16 cellular contexts compared by ENCODE assay signal in the genomic region with DNA sequence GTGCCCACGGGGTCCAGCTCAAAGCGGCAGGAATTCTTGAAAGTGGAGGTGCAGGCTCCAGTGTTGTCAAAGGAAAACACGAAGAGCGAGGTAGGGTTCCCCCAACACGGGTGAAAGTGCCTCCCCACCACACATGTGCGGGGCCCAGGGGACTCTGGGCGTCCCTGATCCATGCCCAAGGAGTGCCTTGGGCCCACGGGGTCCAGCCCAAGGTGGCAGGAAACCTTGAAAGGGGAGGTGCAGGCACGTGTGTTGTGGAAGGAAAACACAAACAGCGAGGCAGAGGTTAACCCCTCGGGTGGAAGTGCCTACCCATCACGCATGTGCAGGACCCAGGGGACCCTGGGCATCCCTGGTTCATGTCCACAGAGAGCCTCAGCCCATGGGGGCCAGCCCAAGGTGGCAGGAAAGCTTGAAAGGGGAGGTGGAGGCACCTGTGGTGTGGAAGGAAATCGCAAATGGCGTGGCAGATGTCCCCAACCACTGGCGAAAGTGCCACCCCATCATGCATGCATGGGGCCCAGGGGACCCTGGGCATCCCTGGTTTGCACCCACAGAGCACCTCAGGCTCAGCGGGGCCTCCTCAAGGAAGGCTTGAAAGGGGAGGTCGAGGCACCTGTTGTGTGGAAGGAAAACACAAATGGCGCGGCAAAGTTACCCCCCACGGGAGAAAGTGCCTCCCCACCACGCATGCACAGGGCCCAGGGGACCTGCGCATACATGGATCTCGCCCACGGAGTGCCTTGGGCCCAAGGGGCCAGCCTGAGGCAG.
"Had no signal": no experiment of that assay in that cellular context is flagged by ENCODE, and none has a peak within 500 bp of the region (broad histone marks: within the 10 kb centered on the region; RNA-seq: fewer than 3 reads in every experiment).

No MANE protein-coding gene starts in this region.

- H3K4me3 ChIP-seq: breast epithelium, left ventricle myocardium inferior, neural progenitor cell, ovary, SJCRH30, tibial nerve had no signal

- H3K27me3 ChIP-seq: breast epithelium, foreskin keratinocyte, neural progenitor cell, ovary, SJCRH30, tibial nerve had no signal

- ATAC-seq: foreskin keratinocyte; stimulated activated effector memory CD8-positive, alpha-beta T cell treated with anti-CD3 and anti-CD28 coated beads, Interleukin-12 subunit alpha, Interleukin-12 subunit beta, amount 100 ng/mL, for 72 hours; T-cell had no signal

- H3K4me1 ChIP-seq: breast epithelium, foreskin keratinocyte, left ventricle myocardium inferior, neural progenitor cell, SJCRH30, tibial nerve had no signal

- H3K9ac ChIP-seq: neural progenitor cell had no signal

- H3K27ac ChIP-seq: breast epithelium, foreskin keratinocyte, left ventricle myocardium inferior, neural progenitor cell, ovary, SJCRH30, tibial nerve, VCaP had no signal

- H3K36me3 ChIP-seq: breast epithelium, left ventricle myocardium inferior, neural progenitor cell, ovary, SJCRH30, tibial nerve had no signal

- DNase-seq: activated CD4-positive, alpha-beta T cell treated with anti-CD3 and anti-CD28 coated beads for 48 hours; activated effector memory CD4-positive, alpha-beta T cell treated with anti-CD3 and anti-CD28 coated beads, Interleukin-2, amount 50 U/mL, for 16 hours; activated naive CD8-positive, alpha-beta T cell treated with anti-CD3 and anti-CD28 coated beads for 36 hours; foreskin keratinocyte; head of caudate nucleus; left ventricle myocardium inferior; ovary; SJCRH30; small intestine; T-cell; T1000 had no signal

- H3K9me3 ChIP-seq: ovary, SJCRH30 had no signal
